Comparison of ENCODE assay signal across 9 cellular contexts in the genomic region with DNA sequence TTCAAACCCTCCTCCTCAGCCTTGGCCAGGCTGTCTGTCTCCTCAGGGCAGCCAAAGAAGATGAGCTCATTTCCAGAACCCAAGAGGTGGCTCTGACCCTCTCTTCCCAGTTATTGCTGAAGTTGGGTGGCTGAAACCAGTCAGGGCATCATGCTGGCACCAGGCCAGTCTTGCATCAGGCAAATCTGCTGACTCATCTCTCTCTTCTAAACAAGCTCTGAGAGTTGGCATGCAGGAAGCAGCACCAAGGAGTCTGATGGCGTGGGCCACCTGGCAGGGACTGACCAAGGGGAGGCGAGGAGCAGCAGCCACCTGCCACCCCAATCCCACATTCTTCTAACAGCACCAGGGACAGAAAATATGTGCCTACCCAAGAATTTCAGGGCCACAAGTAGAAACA.
DNase-seq lines count a peak whose midpoint lies in the region; ATAC-seq, FAIRE-seq and TF ChIP-seq lines count a peak whose summit lies in the region.
"Had no signal": no experiment of that assay in that cellular context is flagged by ENCODE, and none has a peak within 500 bp of the region (broad histone marks: within the 10 kb centered on the region; RNA-seq: fewer than 3 reads in every experiment).

No MANE protein-coding gene starts in this region.

- intact Hi-C loops in right cardiac atrium (cut with DNase I) (no loop called here), cardiac septum (cut with DNase I) (no loop called here), sigmoid colon (cut with DNase I) (no loop called here)

- H3K9me3 ChIP-seq in right cardiac atrium (ENCODE audit: control insufficient read depth, low read length): no peaks in the 10 kb centered on the region
- H3K9me3 ChIP-seq in sigmoid colon: no peaks in the 10 kb centered on the region

- H3K27ac Mint-ChIP-seq in activated naive CD8-positive, alpha-beta T cell treated with anti-CD3 and anti-CD28 coated beads, Interleukin-2, amount 50 U/mL, for 24 hours: no peak overlapping the region

- peaks cover 4% of the 10 kb centered on the region for H3K4me1 Mint-ChIP-seq in activated naive CD8-positive, alpha-beta T cell treated with anti-CD3 and anti-CD28 coated beads, Interleukin-2, amount 50 U/mL, for 24 hours

- H3K36me3 Mint-ChIP-seq in activated naive CD8-positive, alpha-beta T cell treated with anti-CD3 and anti-CD28 coated beads, Interleukin-2, amount 50 U/mL, for 24 hours (ENCODE audit: low read depth): no peaks in the 10 kb centered on the region

- H3K27ac ChIP-seq in right cardiac atrium (ENCODE audit: low read length): no peak overlapping the region
- no peak overlapping the region for H3K27ac ChIP-seq in sigmoid colon

- FAIRE-seq in GM19239 (lab: Jason Lieb, UNC): no peak

- no peaks in the 10 kb centered on the region for H3K9me3 Mint-ChIP-seq in activated naive CD8-positive, alpha-beta T cell treated with anti-CD3 and anti-CD28 coated beads, Interleukin-2, amount 50 U/mL, for 24 hours

- no peaks in the 10 kb centered on the region for H3K27me3 Mint-ChIP-seq in activated naive CD8-positive, alpha-beta T cell treated with anti-CD3 and anti-CD28 coated beads, Interleukin-2, amount 50 U/mL, for 24 hours

- TF ChIP-seq POLR2A in sigmoid colon (IDR thresholded peaks at IDR 0.05): no peak

- no peaks in the 10 kb centered on the region for H3K27me3 ChIP-seq in right cardiac atrium (ENCODE audit: control insufficient read depth, insufficient read depth)
- H3K27me3 ChIP-seq in sigmoid colon: no peaks in the 10 kb centered on the region

- H3K4me3 Mint-ChIP-seq in activated naive CD8-positive, alpha-beta T cell treated with anti-CD3 and anti-CD28 coated beads, Interleukin-2, amount 50 U/mL, for 24 hours: no peak overlapping the region

- TF ChIP-seq CTCF in fibroblast of pulmonary artery (IDR thresholded peaks at IDR 0.05; ENCODE audit: low read length, missing control alignments) (no peak), sigmoid colon (IDR thresholded peaks at IDR 0.05) (no peak)

- H3K4me3 ChIP-seq in right cardiac atrium (ENCODE audit: low read length) (no peak overlapping the region), fibroblast of pulmonary artery (replicated peaks; ENCODE audit: low read depth, low read length) (no peak overlapping the region), sigmoid colon (no peak overlapping the region)

- 74% methylated on average over 2 of the region's 2 CpGs for WGBS in right cardiac atrium
- 35 to 51% methylated on average over 2 of the region's 2 CpGs for WGBS in sigmoid colon, 2 donors

- H3K4me1 ChIP-seq in right cardiac atrium (ENCODE audit: control insufficient read depth, insufficient read depth, low read length) (peaks cover 3% of the 10 kb centered on the region), sigmoid colon (no peaks in the 10 kb centered on the region)

- TF ChIP-seq EP300 in sigmoid colon (IDR thresholded peaks at IDR 0.05): no peak

- H3K36me3 ChIP-seq in sigmoid colon: no peaks in the 10 kb centered on the region

- peak; percentile 31 to 61 (median 58) for DNase-seq in right cardiac atrium
- no peak for DNase-seq in cardiac septum (ENCODE audit: low spot score)
- peak; percentile 7 for DNase-seq in OCI-M1 (lab: John Stamatoyannopoulos, UW)
- DNase-seq in fibroblast of pulmonary artery (ENCODE audit: low read depth): peak; percentile 16
- peak; percentile 85 for DNase-seq in ureter (ENCODE audit: low spot score)
- DNase-seq in activated naive CD8-positive, alpha-beta T cell treated with anti-CD3 and anti-CD28 coated beads, Interleukin-2, amount 50 U/mL, for 24 hours: no peak
- no peak for DNase-seq in sigmoid colon
- DNase-seq in GM19239 (ENCODE audit: insufficient read length, low spot score): no peak
- DNase-seq: mesenchymal stem cell had no signal

- no peak for ATAC-seq in right cardiac atrium
- ATAC-seq in activated naive CD8-positive, alpha-beta T cell treated with anti-CD3 and anti-CD28 coated beads, Interleukin-2, amount 50 U/mL, for 24 hours: no peak

Comparison
In these comparisons a context has a peak if more than half of its experiments do, and no peak if none do; other contexts are left out.
1. DNase-seq: peak in right cardiac atrium (3 of 3), OCI-M1 (single experiment), fibroblast of pulmonary artery (single experiment) and ureter (single experiment); none in cardiac septum (single experiment), activated naive CD8-positive, alpha-beta T cell treated with anti-CD3 and anti-CD28 coated beads, Interleukin-2, amount 50 U/mL, for 24 hours (single experiment), sigmoid colon (single experiment) and GM19239 (single experiment).